Comparison of ENCODE assay signal across 10 cellular contexts in the genomic region with DNA sequence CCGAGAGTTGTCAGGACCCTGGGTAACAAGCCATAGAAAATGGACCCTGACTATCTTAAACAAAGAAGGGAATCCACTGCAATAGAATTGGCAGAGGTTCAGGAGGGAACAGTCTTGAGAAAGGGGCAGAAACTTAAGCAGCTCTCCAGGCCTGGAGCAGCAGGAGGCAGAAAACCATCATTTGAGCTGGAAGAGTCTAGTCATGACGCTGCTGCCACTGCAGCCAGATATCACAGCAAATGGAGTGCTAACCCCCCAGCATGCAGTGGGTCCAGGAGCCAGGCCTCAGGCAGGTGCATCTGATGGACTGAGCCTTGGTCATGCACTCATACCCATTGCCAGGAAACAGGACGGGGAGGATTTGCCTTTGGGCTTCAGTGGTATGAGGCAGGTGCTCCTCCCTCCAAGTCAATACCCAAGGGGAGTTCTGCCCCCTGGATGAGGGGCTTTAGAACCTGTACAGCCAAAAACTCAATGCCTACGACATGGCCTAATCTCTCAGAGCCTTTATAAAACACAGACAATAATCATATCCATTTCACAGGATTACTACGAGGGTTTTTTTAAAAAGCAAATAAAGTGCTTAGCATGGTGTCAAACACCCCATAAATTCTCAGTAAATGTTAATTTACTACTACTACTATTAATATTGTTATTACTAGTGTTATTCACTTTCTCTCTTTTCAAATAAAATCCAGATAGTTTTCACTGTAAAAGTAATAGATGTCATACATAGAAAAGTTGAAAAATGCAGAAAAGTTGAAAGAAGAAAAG. TPM values are rescaled to one million over a fixed set of nuclear protein-coding genes. Genes with fewer than 3 reads are reported as not detected.
A peak's percentile ranks its signal among the peaks of the same experiment; 100 is the strongest.
DNase-seq lines count a peak whose midpoint lies in the region; ATAC-seq and TF ChIP-seq lines count a peak whose summit lies in the region.
"Had no signal": no experiment of that assay in that cellular context is flagged by ENCODE, and none has a peak within 500 bp of the region (broad histone marks: within the 10 kb centered on the region; RNA-seq: fewer than 3 reads in every experiment).

No MANE protein-coding gene starts in this region.

- H3K9ac ChIP-seq in SK-N-SH (peak overlapping the region; percentile 32; the same call in 1 of the 2 replicates), mesendoderm (ENCODE audit: low read length) (no peak overlapping the region)

- TF ChIP-seq CTCF in SK-N-SH (IDR thresholded peaks at IDR 0.05) (no peak), breast epithelium (IDR thresholded peaks at IDR 0.05) (no peak)

- H3K4me1 ChIP-seq in SK-N-SH (ENCODE audit: control insufficient read depth in 1 of 2, insufficient read depth in 2 of 2, low read depth in 1 of 2, low read length in 1 of 2) (peaks cover 8 to 57% of the 10 kb centered on the region in 2 experiments; a peak in 3 of 4 replicates), mesendoderm (ENCODE audit: control insufficient read depth, low read depth, low read length) (peaks cover 16% of the 10 kb centered on the region), breast epithelium (no peaks in the 10 kb centered on the region)
- H3K4me1 ChIP-seq: pancreas had no signal

- H4K20me1 ChIP-seq in SK-N-SH (ENCODE audit: insufficient read depth) = no peaks in the 10 kb centered on the region

- ATAC-seq in GM19035 (IDR thresholded peaks at IDR 0.05; ENCODE audit: unreplicated experiment) (peak; percentile 14), HG02642 (IDR thresholded peaks at IDR 0.05; ENCODE audit: poor library complexity, unreplicated experiment) (peak; percentile 28)
- ATAC-seq: pancreas had no signal

- CTCF ChIA-PET in SK-N-SH (lab: Yijun Ruan, JAX) = no interaction called here

- intact Hi-C loops in breast epithelium (cut with DNase I; ENCODE audit: low total_unique reads) = no loop called here

- H3K4me2 ChIP-seq in SK-N-SH (peak overlapping the region; percentile 39), mesendoderm (ENCODE audit: low read length) (no peak overlapping the region)

- 81% methylated on average over 4 of the region's 5 CpGs for WGBS in SK-N-SH (ENCODE audit: low lambda C conversion rate)
- WGBS in mesendoderm (ENCODE audit: extremely low coverage, insufficient coverage, low lambda C conversion rate) = no CpG with 5 or more reads among the region's 5 CpGs

- H3K9me3 ChIP-seq in SK-N-SH (no peaks in the 10 kb centered on the region), breast epithelium (no peaks in the 10 kb centered on the region)
- H3K9me3 ChIP-seq: pancreas had no signal

- H4K8ac ChIP-seq in mesendoderm (ENCODE audit: low read depth, low read length) = no peak overlapping the region

- TF ChIP-seq POLR2A in breast epithelium (IDR thresholded peaks at IDR 0.05) = no peak

- POLR2A ChIA-PET in SK-N-SH (lab: Yijun Ruan, JAX) = no interaction called here

- no peak overlapping the region for H3K23ac ChIP-seq in mesendoderm (ENCODE audit: low read length)

- H2AK5ac ChIP-seq in mesendoderm (ENCODE audit: low read length) = peak overlapping the region; percentile 76

- peak overlapping the region; percentile 82; the same call in 1 of the 2 replicates for H2AFZ ChIP-seq in SK-N-SH (ENCODE audit: low read depth)

- no peaks in the 10 kb centered on the region for H3K9me2 ChIP-seq in SK-N-SH

- peak overlapping the region; percentile 5 for H2BK15ac ChIP-seq in mesendoderm (replicated peaks; ENCODE audit: low read depth)

- H3K36me3 ChIP-seq in SK-N-SH (replicated peaks in 1 of 2; ENCODE audit: control insufficient read depth in 1 of 2, insufficient read depth in 2 of 2, low read length in 1 of 2) (no peaks in the 10 kb centered on the region), mesendoderm (ENCODE audit: control insufficient read depth, insufficient read depth, low read length) (no peaks in the 10 kb centered on the region), breast epithelium (no peaks in the 10 kb centered on the region)
- H3K36me3 ChIP-seq: pancreas had no signal

- H4K5ac ChIP-seq in mesendoderm (ENCODE audit: low read length) = no peak overlapping the region

- no peak for DNase-seq in SK-N-SH
- DNase-seq in mesendoderm = no peak
- DNase-seq in stimulated activated CD4-positive, alpha-beta T cell treated with anti-CD3 and anti-CD28 coated beads, Interleukin-2, amount 100 ng/mL, for 24 hours = no peak
- no peak for DNase-seq in SHP77 treated with DMSO at 0.1 percent for 48 hours (lab: John Stamatoyannopoulos, UW)
- DNase-seq in breast epithelium (ENCODE audit: low spot score in 2 of 2) = no peak
- DNase-seq in hippocampal formation (lab: John Stamatoyannopoulos, UW) = no peak
- DNase-seq: anterior cingulate cortex, pancreas had no signal

- H3K4me3 ChIP-seq in SK-N-SH (ENCODE audit: low read depth in 2 of 2, low read length in 1 of 2) (no peak overlapping the region), mesendoderm (ENCODE audit: low read length) (no peak overlapping the region), breast epithelium (no peak overlapping the region)
- H3K4me3 ChIP-seq: pancreas had no signal

- H2BK120ac ChIP-seq in mesendoderm (ENCODE audit: low read depth, low read length) = peak overlapping the region; percentile 3

- H3K27me3 ChIP-seq in SK-N-SH (ENCODE audit: insufficient read depth) (no peaks in the 10 kb centered on the region), mesendoderm (ENCODE audit: insufficient read depth, low read length, poor library complexity) (no peaks in the 10 kb centered on the region), breast epithelium (no peaks in the 10 kb centered on the region)
- H3K27me3 ChIP-seq: pancreas had no signal

- no peaks in the 10 kb centered on the region; the same call in 1 of the 2 replicates for H3K79me2 ChIP-seq in SK-N-SH (ENCODE audit: insufficient read depth)
- H3K79me2 ChIP-seq in mesendoderm (ENCODE audit: control insufficient read depth, insufficient read depth, low read length) = no peaks in the 10 kb centered on the region

- H3K18ac ChIP-seq in mesendoderm (ENCODE audit: low read length) = peak overlapping the region; percentile 33

- TF ChIP-seq RAD21 in SK-N-SH (IDR thresholded peaks at IDR 0.05; ENCODE audit: low read length) = no peak

- peaks cover 38% of the 10 kb centered on the region for H3F3A ChIP-seq in SK-N-SH (replicated peaks; ENCODE audit: insufficient read depth)

- no peak overlapping the region for H2BK5ac ChIP-seq in mesendoderm (ENCODE audit: low read length)

- H3K56ac ChIP-seq in mesendoderm (ENCODE audit: low read length) = peak overlapping the region; percentile 22

- TF ChIP-seq EP300 in SK-N-SH (IDR thresholded peaks at IDR 0.05; ENCODE audit: borderline replicate concordance in 1 of 2, low read depth in 1 of 2, low read length in 1 of 2) = no peak

- peak overlapping the region; percentile 85 for H3K4ac ChIP-seq in mesendoderm (ENCODE audit: low read depth, low read length)

- H3K79me1 ChIP-seq in mesendoderm (ENCODE audit: low read length) = no peaks in the 10 kb centered on the region

- H3K27ac ChIP-seq in SK-N-SH (ENCODE audit: low read depth in 2 of 2, low read length in 1 of 2) = peak overlapping the region; percentile 41 to 76; a peak in 3 of 4 replicates
- H3K27ac ChIP-seq in mesendoderm (ENCODE audit: low read depth, low read length) = no peak overlapping the region
- H3K27ac ChIP-seq in breast epithelium = no peak overlapping the region
- H3K27ac ChIP-seq: pancreas had no signal

TF ChIP-seq in SK-N-SH, 30 proteins besides CTCF, POLR2A, EP300 and RAD21:
- TF ChIP-seq NFIC (IDR thresholded peaks at IDR 0.05; ENCODE audit: borderline replicate concordance) (0 out of 2 replicates have a peak, but pooled peaks have one; percentile 3), FOXJ3 (CRISPR knock-in tag; IDR thresholded peaks at IDR 0.05) (no peak)

RNA-seq across cellular contexts. Expression of gene DUSP5, which starts 30.7 kb away (rescaled TPM):
- 38.2 and 52.0 TPM in 2 replicates for polyA plus RNA-seq in SK-N-SH (2012; rRNA removed)
- polyA plus RNA-seq in SK-N-SH (2012; cell fraction: cytosol; rRNA removed) = 32.6 and 37.1 TPM in 2 replicates
- 60.7 and 85.8 TPM in 2 replicates for polyA plus RNA-seq in SK-N-SH (2012; cell fraction: nucleus; rRNA removed)
- polyA plus RNA-seq in mesendoderm (2013, experiment 1 of 2) = 52.5 TPM
- polyA plus RNA-seq in mesendoderm (2013, experiment 2 of 2) = 50.7 TPM
- total RNA-seq in breast epithelium = 10 to 100 TPM in 2 of 3 donors, 1 to 10 TPM in 1; 3.8 to 35.4 (median 26.9) TPM

RNA-seq across cellular contexts. Expression of gene SMC3, which starts 39.1 kb away (rescaled TPM):
- 8.0 and 10.1 TPM in 2 replicates for polyA plus RNA-seq in SK-N-SH (2012; rRNA removed)
- polyA plus RNA-seq in SK-N-SH (2012; cell fraction: cytosol; rRNA removed) = 13.8 and 19.8 TPM in 2 replicates
- polyA plus RNA-seq in SK-N-SH (2012; cell fraction: nucleus; rRNA removed) = 4.9 and 9.1 TPM in 2 replicates
- polyA plus RNA-seq in mesendoderm (2013, experiment 1 of 2) = 103 TPM
- polyA plus RNA-seq in mesendoderm (2013, experiment 2 of 2) = 102 TPM
- 10 to 100 TPM; 26.6 to 37.8 (median 37.0) TPM for total RNA-seq in breast epithelium

Comparison
In these comparisons a context has a peak if more than half of its experiments do, and no peak if none do; other contexts are left out.
1. H3K27ac ChIP-seq: peak in SK-N-SH (2 of 2); none in mesendoderm (single experiment) and breast epithelium (0 of 2).